In the genomic region with DNA sequence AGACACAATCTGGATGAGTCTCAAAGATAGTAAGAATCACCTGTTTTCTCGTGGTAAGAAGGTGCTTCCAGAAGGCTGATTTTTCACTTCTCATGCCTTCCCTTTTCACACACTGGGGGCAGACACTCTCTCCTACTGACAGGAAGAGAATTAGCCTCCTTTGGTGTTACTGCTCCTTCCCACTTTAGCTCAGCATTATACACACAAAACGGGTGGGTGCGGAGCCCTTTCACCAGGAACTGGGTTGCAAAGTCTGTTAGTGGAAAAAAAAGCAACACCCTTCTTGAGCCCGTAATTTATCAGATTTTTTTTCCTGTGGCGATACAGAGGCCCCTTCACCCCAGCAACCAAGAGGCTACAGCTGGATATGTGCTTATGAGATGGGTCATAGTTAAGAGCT, we compare ENCODE assay signal across 31 cellular contexts.
"Had no signal": no experiment of that assay in that cellular context is flagged by ENCODE, and none has a peak within 500 bp of the region (broad histone marks: within the 10 kb centered on the region; RNA-seq: fewer than 3 reads in every experiment).

No MANE protein-coding gene starts in this region.

- H3K4me1 Mint-ChIP-seq: activated CD4-positive, alpha-beta T cell treated with anti-CD3 and anti-CD28 coated beads, Interleukin-2, amount 10 ng/mL, durations not matched to agents 24 days and 14 days; activated CD8-positive, alpha-beta memory T cell treated with anti-CD3 and anti-CD28 coated beads, Interleukin-2, amount 10 ng/mL, durations not matched to agents 7 days and 5 days had no signal

- H3K4me3 Mint-ChIP-seq: activated CD4-positive, alpha-beta memory T cell treated with anti-CD3 and anti-CD28 coated beads for 36 hours; activated CD4-positive, alpha-beta T cell treated with anti-CD3 and anti-CD28 coated beads for 36 hours; activated CD4-positive, alpha-beta T cell treated with anti-CD3 and anti-CD28 coated beads, Interleukin-2, amount 10 ng/mL, durations not matched to agents 24 days and 14 days; activated CD8-positive, alpha-beta memory T cell treated with anti-CD3 and anti-CD28 coated beads, Interleukin-2, amount 10 ng/mL, durations not matched to agents 7 days and 5 days; activated CD8-positive, alpha-beta T cell treated with anti-CD3 and anti-CD28 coated beads, Interleukin-2, amount 10 ng/mL, durations not matched to agents 7 days and 5 days; activated naive CD8-positive, alpha-beta T cell; central memory CD8-positive, alpha-beta T cell; effector memory CD8-positive, alpha-beta T cell; T-cell; T-helper 1 cell treated with Interleukin-12 subunit alpha and Interleukin-12 subunit beta and Interleukin-4 antibody, amounts not matched to agents 30 μg/mL and 1 μg/mL, for 36 hours; T-helper 2 cell treated with Interferon-gamma antibody and Interleukin-4, amounts not matched to agents 5 μg/mL and 100 μg/mL, for 36 hours had no signal

- H3K27ac Mint-ChIP-seq: activated CD4-positive, alpha-beta memory T cell treated with anti-CD3 and anti-CD28 coated beads for 36 hours; activated CD4-positive, alpha-beta T cell treated with anti-CD3 and anti-CD28 coated beads for 36 hours; activated CD4-positive, alpha-beta T cell treated with anti-CD3 and anti-CD28 coated beads, Interleukin-2, amount 10 ng/mL, durations not matched to agents 24 days and 14 days; activated CD8-positive, alpha-beta memory T cell treated with anti-CD3 and anti-CD28 coated beads, Interleukin-2, amount 10 ng/mL, durations not matched to agents 7 days and 5 days; activated CD8-positive, alpha-beta T cell treated with anti-CD3 and anti-CD28 coated beads, Interleukin-2, amount 10 ng/mL, durations not matched to agents 7 days and 5 days; activated naive CD8-positive, alpha-beta T cell; T-cell; T-helper 1 cell treated with Interleukin-12 subunit alpha and Interleukin-12 subunit beta and Interleukin-4 antibody, amounts not matched to agents 30 μg/mL and 1 μg/mL, for 36 hours; T-helper 2 cell treated with Interferon-gamma antibody and Interleukin-4, amounts not matched to agents 5 μg/mL and 100 μg/mL, for 36 hours had no signal

- H3K27me3 Mint-ChIP-seq: activated CD4-positive, alpha-beta memory T cell treated with anti-CD3 and anti-CD28 coated beads for 36 hours; activated CD4-positive, alpha-beta T cell treated with anti-CD3 and anti-CD28 coated beads for 36 hours; activated CD4-positive, alpha-beta T cell treated with anti-CD3 and anti-CD28 coated beads, Interleukin-2, amount 10 ng/mL, durations not matched to agents 24 days and 14 days; activated CD8-positive, alpha-beta memory T cell treated with anti-CD3 and anti-CD28 coated beads, Interleukin-2, amount 10 ng/mL, durations not matched to agents 7 days and 5 days; activated naive CD8-positive, alpha-beta T cell; central memory CD8-positive, alpha-beta T cell; effector memory CD8-positive, alpha-beta T cell; T-cell had no signal

- ATAC-seq: activated CD4-positive, alpha-beta T cell treated with anti-CD3 and anti-CD28 coated beads for 36 hours; activated CD8-positive, alpha-beta memory T cell treated with anti-CD3 and anti-CD28 coated beads, Interleukin-2, amount 10 ng/mL, durations not matched to agents 7 days and 5 days; activated CD8-positive, alpha-beta T cell treated with anti-CD3 and anti-CD28 coated beads, Interleukin-2, amount 10 ng/mL, durations not matched to agents 7 days and 5 days; effector memory CD8-positive, alpha-beta T cell; gastroesophageal sphincter; heart right ventricle; T-cell had no signal

- H3K36me3 Mint-ChIP-seq: activated naive CD8-positive, alpha-beta T cell had no signal

- DNase-seq: activated CD4-positive, alpha-beta memory T cell treated with anti-CD3 and anti-CD28 coated beads for 36 hours; activated CD4-positive, alpha-beta T cell treated with anti-CD3 and anti-CD28 coated beads for 36 hours; activated CD4-positive, alpha-beta T cell treated with anti-CD3 and anti-CD28 coated beads, Interleukin-2, amount 10 ng/mL, durations not matched to agents 24 days and 14 days; activated CD4-positive, CD25-positive, alpha-beta regulatory T cell; activated CD4-positive, CD25-positive, alpha-beta regulatory T cell treated with anti-CD3 and anti-CD28 coated beads, Interleukin-2, amount 50 U/mL, for 72 hours; activated CD8-positive, alpha-beta memory T cell treated with anti-CD3 and anti-CD28 coated beads, Interleukin-2, amount 10 ng/mL, durations not matched to agents 7 days and 5 days; activated CD8-positive, alpha-beta memory T cell treated with anti-CD3 and anti-CD28 coated beads, Interleukin-2, amount 50 U/mL, for 4 hours; activated CD8-positive, alpha-beta T cell treated with anti-CD3 and anti-CD28 coated beads, Interleukin-2, amount 10 ng/mL, durations not matched to agents 7 days and 5 days; activated gamma-delta T cell; activated naive CD4-positive, alpha-beta T cell; activated naive CD4-positive, alpha-beta T cell treated with anti-CD3 and anti-CD28 coated beads, Interleukin-2, amount 50 U/mL, for 16 hours; activated T-cell treated with anti-CD3 and anti-CD28 coated beads, Interleukin-2, amount 50 U/mL, for 1 hour; activated T-cell treated with anti-CD3 and anti-CD28 coated beads, Interleukin-2, amount 50 U/mL, for 48 hours; amniotic stem cell; brain microvascular endothelial cell; cortex of kidney; dermis blood vessel endothelial cell; effector CD4-positive, alpha-beta T cell; effector memory CD8-positive, alpha-beta T cell; erythroblast; esophagus squamous epithelium; foreskin melanocyte; heart right ventricle; T-cell; T1000; WERI-Rb-1 had no signal

- H3K36me3 ChIP-seq: brain microvascular endothelial cell, WERI-Rb-1 had no signal

- H3K9me3 Mint-ChIP-seq: activated CD4-positive, alpha-beta memory T cell treated with anti-CD3 and anti-CD28 coated beads for 36 hours; activated CD4-positive, alpha-beta T cell treated with anti-CD3 and anti-CD28 coated beads, Interleukin-2, amount 10 ng/mL, durations not matched to agents 24 days and 14 days; central memory CD8-positive, alpha-beta T cell; effector memory CD8-positive, alpha-beta T cell; T-cell; T-helper 1 cell treated with Interleukin-12 subunit alpha and Interleukin-12 subunit beta and Interleukin-4 antibody, amounts not matched to agents 30 μg/mL and 1 μg/mL, for 36 hours; T-helper 2 cell treated with Interferon-gamma antibody and Interleukin-4, amounts not matched to agents 5 μg/mL and 100 μg/mL, for 36 hours had no signal

- H3K4me3 ChIP-seq: esophagus squamous epithelium, gastroesophageal sphincter, heart right ventricle had no signal

- H3K27ac ChIP-seq: brain microvascular endothelial cell, esophagus squamous epithelium, gastroesophageal sphincter, WERI-Rb-1 had no signal

- H3K27me3 ChIP-seq: brain microvascular endothelial cell, esophagus squamous epithelium, gastroesophageal sphincter, heart right ventricle had no signal

- H3K9me3 ChIP-seq: esophagus squamous epithelium, gastroesophageal sphincter, heart right ventricle had no signal
